9 cellular contexts compared by ENCODE assay signal in the genomic region with DNA sequence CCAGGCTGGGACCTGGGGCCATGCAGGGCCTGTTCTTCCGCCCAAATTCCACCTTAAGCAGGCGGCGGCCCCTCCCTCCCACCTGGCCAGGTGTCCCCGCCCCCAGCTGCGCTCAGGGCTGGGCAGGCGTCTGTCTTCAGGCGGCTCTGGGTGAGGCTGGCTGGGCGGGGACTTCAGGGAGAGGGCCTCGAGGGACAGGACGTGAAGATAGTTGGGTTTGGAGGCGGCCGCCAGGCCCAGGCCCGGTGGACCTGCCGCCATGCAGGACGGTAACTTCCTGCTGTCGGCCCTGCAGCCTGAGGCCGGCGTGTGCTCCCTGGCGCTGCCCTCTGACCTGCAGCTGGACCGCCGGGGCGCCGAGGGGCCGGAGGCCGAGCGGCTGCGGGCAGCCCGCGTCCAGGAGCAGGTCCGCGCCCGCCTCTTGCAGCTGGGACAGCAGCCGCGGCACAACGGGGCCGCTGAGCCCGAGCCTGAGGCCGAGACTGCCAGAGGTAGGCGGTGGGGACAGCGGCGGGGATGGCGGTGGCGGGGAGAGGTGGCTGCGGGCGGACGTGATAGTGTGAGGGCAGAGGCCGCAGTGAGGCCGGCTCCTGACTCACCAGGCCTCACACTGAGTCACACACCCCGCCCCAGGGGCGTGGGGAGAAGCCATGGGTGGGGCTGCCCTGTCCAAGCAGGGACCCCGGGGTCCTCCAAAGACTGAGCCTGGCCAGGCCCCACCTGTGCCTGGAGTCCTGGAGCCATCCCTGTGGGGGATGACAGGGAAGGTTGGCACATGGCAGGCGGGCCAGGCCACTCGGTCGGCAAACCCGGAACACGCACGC. TPM values are rescaled to one million over a fixed set of nuclear protein-coding genes. Genes with fewer than 3 reads are reported as not detected.
DNase-seq lines count a peak whose midpoint lies in the region; ATAC-seq and TF ChIP-seq lines count a peak whose summit lies in the region.
"Had no signal": no experiment of that assay in that cellular context is flagged by ENCODE, and none has a peak within 500 bp of the region (broad histone marks: within the 10 kb centered on the region; RNA-seq: fewer than 3 reads in every experiment).

A gene with protein sequence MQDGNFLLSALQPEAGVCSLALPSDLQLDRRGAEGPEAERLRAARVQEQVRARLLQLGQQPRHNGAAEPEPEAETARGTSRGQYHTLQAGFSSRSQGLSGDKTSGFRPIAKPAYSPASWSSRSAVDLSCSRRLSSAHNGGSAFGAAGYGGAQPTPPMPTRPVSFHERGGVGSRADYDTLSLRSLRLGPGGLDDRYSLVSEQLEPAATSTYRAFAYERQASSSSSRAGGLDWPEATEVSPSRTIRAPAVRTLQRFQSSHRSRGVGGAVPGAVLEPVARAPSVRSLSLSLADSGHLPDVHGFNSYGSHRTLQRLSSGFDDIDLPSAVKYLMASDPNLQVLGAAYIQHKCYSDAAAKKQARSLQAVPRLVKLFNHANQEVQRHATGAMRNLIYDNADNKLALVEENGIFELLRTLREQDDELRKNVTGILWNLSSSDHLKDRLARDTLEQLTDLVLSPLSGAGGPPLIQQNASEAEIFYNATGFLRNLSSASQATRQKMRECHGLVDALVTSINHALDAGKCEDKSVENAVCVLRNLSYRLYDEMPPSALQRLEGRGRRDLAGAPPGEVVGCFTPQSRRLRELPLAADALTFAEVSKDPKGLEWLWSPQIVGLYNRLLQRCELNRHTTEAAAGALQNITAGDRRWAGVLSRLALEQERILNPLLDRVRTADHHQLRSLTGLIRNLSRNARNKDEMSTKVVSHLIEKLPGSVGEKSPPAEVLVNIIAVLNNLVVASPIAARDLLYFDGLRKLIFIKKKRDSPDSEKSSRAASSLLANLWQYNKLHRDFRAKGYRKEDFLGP (plus strand): TSS at position 176 of the 824 bp plus-strand sequence. CDS start 84 bp downstream, at position 260.

- CTCF ChIA-PET in Calu3 (lab: Charles Lee) (interaction anchor here (0.6 to 0.7 kb wide), 4 partner anchors 54 to 137 kb away, joined by 3 to 7 read pairs (median 4); no protein-coding TSS in a partner anchor), A673 (lab: Charles Lee) (no interaction called here)

- H3K4me3 ChIP-seq in epithelial cell of proximal tubule (ENCODE audit: low read depth, low read length) (no peak within 1 kb of the TSS), A673 (ENCODE audit: low read depth, low read length, poor library complexity, severe bottlenecking) (no peak within 1 kb of the TSS)

- no peaks in the 10 kb centered on the region for H3K4me1 ChIP-seq in A673 (ENCODE audit: insufficient read depth, low read length, poor library complexity, severe bottlenecking)

- peaks cover 48% of the 10 kb centered on the region for H3K36me3 Mint-ChIP-seq in Calu3 (ENCODE audit: insufficient read depth, unreplicated experiment)
- no peaks in the 10 kb centered on the region for H3K36me3 Mint-ChIP-seq in activated T-cell treated with anti-CD3 and anti-CD28 coated beads, Interleukin-2, amount 50 U/mL, for 4 hours (ENCODE audit: insufficient read depth)

- TF ChIP-seq CTCF in Calu3 (IDR thresholded peaks at IDR 0.05; ENCODE audit: unreplicated experiment) (no peak), epithelial cell of proximal tubule (conservative IDR thresholded peaks at IDR 0.05; ENCODE audit: low read depth, low read length) (no peak), omental fat pad (IDR thresholded peaks at IDR 0.05) (no peak), A673 (conservative IDR thresholded peaks at IDR 0.05; ENCODE audit: low read depth, low read length) (no peak)

- no peak within 1 kb of the TSS for H3K27ac ChIP-seq in A673 (ENCODE audit: low read depth, low read length, poor library complexity, severe bottlenecking)

- no peaks in the 10 kb centered on the region for H3K27me3 ChIP-seq in A673 (replicated peaks; ENCODE audit: insufficient read depth, low read depth, low read length, poor library complexity)

- DNase-seq in Calu3 (peak; percentile 95), NCI-H2171 (lab: John Stamatoyannopoulos, UW) (peak; percentile 50), epithelial cell of proximal tubule (ENCODE audit: low read depth) (no peak), omental fat pad (ENCODE audit: low spot score) (no peak), T1000 (lab: John Stamatoyannopoulos, UW) (no peak), A673 (ENCODE audit: low spot score) (no peak)
- no peak for DNase-seq in activated T-cell treated with anti-CD3 and anti-CD28 coated beads, Interleukin-2, amount 50 U/mL, for 4 hours
- no peak for DNase-seq in stimulated activated CD4-positive, alpha-beta T cell treated with anti-CD3 and anti-CD28 coated beads, Interleukin-2, amount 100 ng/mL, for 24 hours
- DNase-seq: stimulated activated CD4-positive, alpha-beta T cell treated with anti-CD3 and anti-CD28 coated beads, Interleukin-1b, Interleukin-23, amount 100 ng/mL, for 48 hours had no signal

- POLR2A ChIA-PET in A673 (lab: Charles Lee; ENCODE audit: low non-redundant PET), result no interaction called here

- H3K9me3 Mint-ChIP-seq in Calu3 (ENCODE audit: low read depth, unreplicated experiment), result no peaks in the 10 kb centered on the region
- H3K9me3 Mint-ChIP-seq in activated T-cell treated with anti-CD3 and anti-CD28 coated beads, Interleukin-2, amount 50 U/mL, for 4 hours, result no peaks in the 10 kb centered on the region

- peak within 1 kb of the TSS; percentile 95 for H3K4me3 Mint-ChIP-seq in Calu3 (ENCODE audit: low read depth, unreplicated experiment)
- no peak within 1 kb of the TSS for H3K4me3 Mint-ChIP-seq in activated T-cell treated with anti-CD3 and anti-CD28 coated beads, Interleukin-2, amount 50 U/mL, for 4 hours

- BruUV-seq in Calu3 (replicated peaks; lab: Mats Ljungman, UMichigan) (TSS peak; percentile 96), A673 (replicated peaks; lab: Mats Ljungman, UMichigan) (no TSS peak)

- intact Hi-C loops in Calu3 (cut with micrococcal nuclease; ENCODE audit: unreplicated experiment) (no loop called here), A673 (cut with micrococcal nuclease; ENCODE audit: unreplicated experiment) (no loop called here)

- H3K27me3 Mint-ChIP-seq in Calu3 (ENCODE audit: unreplicated experiment), result peaks cover 3% of the 10 kb centered on the region
- no peaks in the 10 kb centered on the region for H3K27me3 Mint-ChIP-seq in activated T-cell treated with anti-CD3 and anti-CD28 coated beads, Interleukin-2, amount 50 U/mL, for 4 hours (ENCODE audit: low read depth)

- no peaks in the 10 kb centered on the region for H3K9me3 ChIP-seq in A673 (ENCODE audit: low read depth, low read length, poor library complexity, severe bottlenecking)

- no peaks in the 10 kb centered on the region for H3K36me3 ChIP-seq in A673 (ENCODE audit: insufficient read depth, low read length, poor library complexity, severe bottlenecking)

- H3K4me1 Mint-ChIP-seq in Calu3 (ENCODE audit: low read depth, unreplicated experiment), result peaks cover 17% of the 10 kb centered on the region
- no peaks in the 10 kb centered on the region for H3K4me1 Mint-ChIP-seq in activated T-cell treated with anti-CD3 and anti-CD28 coated beads, Interleukin-2, amount 50 U/mL, for 4 hours (ENCODE audit: low read depth)

- ATAC-seq in omental fat pad (ENCODE audit: low FRiP score), result peak; percentile 23
- ATAC-seq in activated T-cell treated with anti-CD3 and anti-CD28 coated beads, Interleukin-2, amount 50 U/mL, for 4 hours, result no peak

- H3K27ac Mint-ChIP-seq in Calu3 (ENCODE audit: unreplicated experiment), result peak within 1 kb of the TSS; percentile 85

RNA-seq across cellular contexts. Expression of the gene that starts here (rescaled TPM):
- 128 and 154 TPM in 2 replicates for total RNA-seq in Calu3 (2022)
- total RNA-seq in epithelial cell of proximal tubule, result 20.6 and 30.7 TPM in 2 replicates
- total RNA-seq in omental fat pad, result under 1 TPM in 3 of 4 donors, not detected in 1; 0.09 to 0.96 (median 0.95) TPM
- under 1 TPM; 0.11 to 0.40 (median 0.16) TPM for total RNA-seq in activated T-cell treated with anti-CD3 and anti-CD28 coated beads, Interleukin-2, amount 50 U/mL, for 4 hours
- total RNA-seq in A673 (2021), result not detected in 2 replicates

Comparison
In these comparisons a context has a peak if more than half of its experiments do, and no peak if none do; other contexts are left out.
1. RNA of the gene that starts here (total RNA-seq): 128 to 154 TPM in Calu3 and 20.6 to 30.7 TPM in epithelial cell of proximal tubule; 0.09 to 0.96 TPM in omental fat pad, not detected in A673 and 0.11 to 0.40 TPM in activated T-cell treated with anti-CD3 and anti-CD28 coated beads, Interleukin-2, amount 50 U/mL, for 4 hours; every median in the first group is over 10 times any median in the second.
2. Peak in ATAC-seq in omental fat pad; RNA of the gene not detected or under 1 TPM.
3. DNase-seq: peak in Calu3 (single experiment) and NCI-H2171 (single experiment); none in epithelial cell of proximal tubule (single experiment), omental fat pad (single experiment), activated T-cell treated with anti-CD3 and anti-CD28 coated beads, Interleukin-2, amount 50 U/mL, for 4 hours (single experiment), T1000 (single experiment), stimulated activated CD4-positive, alpha-beta T cell treated with anti-CD3 and anti-CD28 coated beads, Interleukin-2, amount 100 ng/mL, for 24 hours (0 of 2) and A673 (single experiment).